Comparison of ENCODE assay signal across 15 cellular contexts in genomic region chr4:105022811-105023667, GRCh38.
A peak's percentile ranks its signal among the peaks of the same experiment; 100 is the strongest.
DNase-seq lines count a peak whose midpoint lies in the region; ATAC-seq, FAIRE-seq and TF ChIP-seq lines count a peak whose summit lies in the region.
"Had no signal": no experiment of that assay in that cellular context is flagged by ENCODE, and none has a peak within 500 bp of the region (broad histone marks: within the 10 kb centered on the region; RNA-seq: fewer than 3 reads in every experiment).

No MANE protein-coding gene starts in this region.

- POLR2A ChIA-PET in PC-3 (lab: Charles Lee; ENCODE audit: unreplicated experiment) (no interaction called here), K562 (lab: Yijun Ruan, JAX) (interaction anchor here (1.0 kb wide), 1 partner anchor 16 kb away, joined by 3 read pairs; no protein-coding TSS in a partner anchor)
- POLR2A ChIA-PET in naive thymus-derived CD4-positive, alpha-beta T cell (lab: Charles Lee): no interaction called here

- H3K9ac ChIP-seq in PC-3 (ENCODE audit: low read length): no peak overlapping the region
- no peak overlapping the region; a peak in 1 of 4 replicates for H3K9ac ChIP-seq in K562 (ENCODE audit: insufficient read depth in 1 of 2, low read depth in 2 of 2, low read length in 2 of 2)
- H3K9ac ChIP-seq: BLaER1 treated with 17β-estradiol and CSF1 and Interleukin-3, amounts not matched to agents 10 nM and 100 nM had no signal

- H3K36me3 Mint-ChIP-seq in naive thymus-derived CD4-positive, alpha-beta T cell: peaks cover 0 to 4% (median 0%) of the 10 kb centered on the region in 5 donors

- H3K79me2 ChIP-seq in PC-3 (ENCODE audit: low read length): no peaks in the 10 kb centered on the region
- no peaks in the 10 kb centered on the region for H3K79me2 ChIP-seq in K562 (ENCODE audit: control insufficient read depth, insufficient read depth, low read length)

- H3F3A ChIP-seq in PC-3 (ENCODE audit: low read length, unreplicated experiment): no peaks in the 10 kb centered on the region

- no peaks in the 10 kb centered on the region for H3K4me1 Mint-ChIP-seq in naive thymus-derived CD4-positive, alpha-beta T cell
- H3K4me1 Mint-ChIP-seq: GM23338 had no signal

- no peaks in the 10 kb centered on the region for H3K9me2 ChIP-seq in PC-3 (replicated peaks; ENCODE audit: low read length)

- H3K4me2 ChIP-seq in PC-3 (ENCODE audit: low read length): 0 out of 2 replicates have a peak overlapping the region, but pooled peaks have one; percentile 24
- H3K4me2 ChIP-seq in K562 (ENCODE audit: insufficient read depth, low read length): peak overlapping the region; percentile 41
- H3K4me2 ChIP-seq: GM23338 had no signal

- H3K9me3 ChIP-seq in PC-3 (ENCODE audit: low read length) (no peaks in the 10 kb centered on the region), K562 (replicated peaks; ENCODE audit: control insufficient read depth, insufficient read depth, low read depth, low read length) (no peaks in the 10 kb centered on the region)
- H3K9me3 ChIP-seq in naive thymus-derived CD4-positive, alpha-beta T cell (ENCODE audit: control insufficient read depth in 2 of 3, low read length in 3 of 3): peaks cover 0 to 8% (median 0%) of the 10 kb centered on the region in 3 experiments

- H3K9me3 Mint-ChIP-seq in naive thymus-derived CD4-positive, alpha-beta T cell: peaks cover 5 to 40% (median 13%) of the 10 kb centered on the region in 11 donors

- H3K9me1 ChIP-seq in K562 (ENCODE audit: control insufficient read depth, insufficient read depth, low read length): no peaks in the 10 kb centered on the region

- BruUV-seq in PC-3 (replicated peaks; lab: Mats Ljungman, UMichigan) (no TSS peak), K562 (replicated peaks; lab: Mats Ljungman, UMichigan) (no TSS peak)

- peak; percentile 96 for DNase-seq in H4 (ENCODE audit: low spot score)
- peak; percentile 84 for DNase-seq in PC-3
- peak in 1 of 4 experiments; percentile 37 for DNase-seq in K562 (ENCODE audit: extremely low read depth in 1 of 4, low spot score in 3 of 4)
- DNase-seq in naive thymus-derived CD4-positive, alpha-beta T cell: no peak
- DNase-seq in stimulated activated CD4-positive, alpha-beta T cell treated with anti-CD3 and anti-CD28 coated beads, Interleukin-12 subunit alpha, Interleukin-12 subunit beta, amount 100 ng/mL, for 4 hours: no peak
- no peak for DNase-seq in effector CD4-positive, alpha-beta T cell
- DNase-seq in stimulated activated CD8-positive, alpha-beta memory T cell treated with anti-CD3 and anti-CD28 coated beads, Interleukin-4, amount 100 ng/mL, for 48 hours: no peak
- DNase-seq: activated T-cell treated with anti-CD3 and anti-CD28 coated beads, Interleukin-2, amount 50 U/mL, for 48 hours; brain microvascular endothelial cell; esophagus squamous epithelium; NCI-H526 treated with DMSO at 0.1 percent for 48 hours; nucleus accumbens had no signal

- H3K27ac Mint-ChIP-seq in naive thymus-derived CD4-positive, alpha-beta T cell: no peak overlapping the region
- H3K27ac Mint-ChIP-seq: GM23338 had no signal

- H3K27me3 Mint-ChIP-seq in naive thymus-derived CD4-positive, alpha-beta T cell: peaks cover 0 to 8% (median 5%) of the 10 kb centered on the region in 5 donors

- intact Hi-C loops in PC-3 (cut with micrococcal nuclease): no loop called here
- intact Hi-C loops in K562 (cut with micrococcal nuclease): no loop called here
- intact Hi-C loops in naive thymus-derived CD4-positive, alpha-beta T cell (cut with micrococcal nuclease): no loop called here

- no peak for TF ChIP-seq POLR2A in K562 (conservative IDR thresholded peaks at IDR 0.05)

- H3K36me3 ChIP-seq in PC-3 (ENCODE audit: low read depth, low read length) (no peaks in the 10 kb centered on the region), K562 (ENCODE audit: control insufficient read depth, insufficient read depth, low read length) (no peaks in the 10 kb centered on the region)
- no peaks in the 10 kb centered on the region for H3K36me3 ChIP-seq in naive thymus-derived CD4-positive, alpha-beta T cell (ENCODE audit: control insufficient read depth in 2 of 3, insufficient read depth in 3 of 3, low read length in 3 of 3)
- H3K36me3 ChIP-seq: BLaER1 treated with 17β-estradiol and CSF1 and Interleukin-3, amounts not matched to agents 10 nM and 100 nM; brain microvascular endothelial cell; esophagus squamous epithelium had no signal

- TF ChIP-seq RAD21 in K562 (CRISPR knock-in tag; conservative IDR thresholded peaks at IDR 0.05 in 1 of 2, IDR thresholded peaks at IDR 0.05 in 1 of 2): no peak

- H3K27ac ChIP-seq in PC-3 (ENCODE audit: low read length): no peak overlapping the region
- H3K27ac ChIP-seq in K562 (ENCODE audit: extremely low read depth, low read depth, low read length): peak overlapping the region; percentile 61; the same call in 1 of the 3 replicates
- no peak overlapping the region for H3K27ac ChIP-seq in naive thymus-derived CD4-positive, alpha-beta T cell (ENCODE audit: low read depth, low read length)
- H3K27ac ChIP-seq: brain microvascular endothelial cell, esophagus squamous epithelium had no signal

- in situ Hi-C loops in K562 (cut with MboI): no loop called here

- no peaks in the 10 kb centered on the region for H3K27me3 ChIP-seq in PC-3 (ENCODE audit: low read length)
- no peaks in the 10 kb centered on the region; a peak in 1 of 5 replicates for H3K27me3 ChIP-seq in K562 (ENCODE audit: control insufficient read depth in 2 of 2, insufficient read depth in 2 of 2, low read length in 2 of 2)
- no peaks in the 10 kb centered on the region for H3K27me3 ChIP-seq in naive thymus-derived CD4-positive, alpha-beta T cell (ENCODE audit: control insufficient read depth in 2 of 2, insufficient read depth in 2 of 2, low read length in 2 of 2)
- H3K27me3 ChIP-seq: BLaER1 treated with 17β-estradiol and CSF1 and Interleukin-3, amounts not matched to agents 10 nM and 100 nM; brain microvascular endothelial cell; esophagus squamous epithelium had no signal

- CTCF ChIA-PET in PC-3 (lab: Charles Lee): no interaction called here
- CTCF ChIA-PET in K562 (lab: Yijun Ruan, JAX; ENCODE audit: low intra/inter-chr PET ratio): no interaction called here
- CTCF ChIA-PET in naive thymus-derived CD4-positive, alpha-beta T cell (lab: Charles Lee): no interaction called here

- H3K4me3 ChIP-seq in PC-3 (ENCODE audit: low read length) (no peak overlapping the region), K562 (no peak overlapping the region; the same call in 1 of the 2 replicates)
- H3K4me3 ChIP-seq in naive thymus-derived CD4-positive, alpha-beta T cell (ENCODE audit: low read length): no peak overlapping the region
- H3K4me3 ChIP-seq: BLaER1 treated with 17β-estradiol and CSF1 and Interleukin-3, amounts not matched to agents 10 nM and 100 nM; esophagus squamous epithelium; GM23338 had no signal

- TF ChIP-seq EP300 in K562 (IDR thresholded peaks at IDR 0.05; ENCODE audit: low read length): no peak

- TF ChIP-seq CTCF in PC-3 (conservative IDR thresholded peaks at IDR 0.05; ENCODE audit: low read depth, low read length): no peak
- TF ChIP-seq CTCF in K562 (IDR thresholded peaks at IDR 0.05 in 2 of 3, conservative IDR thresholded peaks at IDR 0.05 in 1 of 3; ENCODE audit: insufficient read depth in 2 of 3, low read depth in 1 of 3, low read length in 3 of 3): no peak

- H4K20me1 ChIP-seq in PC-3 (ENCODE audit: low read length) (no peaks in the 10 kb centered on the region), K562 (replicated peaks; ENCODE audit: control insufficient read depth, insufficient read depth, low read length) (no peaks in the 10 kb centered on the region)
- H4K20me1 ChIP-seq: BLaER1 treated with 17β-estradiol and CSF1 and Interleukin-3, amounts not matched to agents 10 nM and 100 nM had no signal

- H3K4me1 ChIP-seq in PC-3 (ENCODE audit: insufficient read depth, low read length): peaks cover 6% of the 10 kb centered on the region; the same call in 1 of the 2 replicates
- no peaks in the 10 kb centered on the region; a peak in 1 of 5 replicates for H3K4me1 ChIP-seq in K562 (replicated peaks in 1 of 2; ENCODE audit: control insufficient read depth in 2 of 2, insufficient read depth in 2 of 2, low read length in 2 of 2)
- no peaks in the 10 kb centered on the region for H3K4me1 ChIP-seq in naive thymus-derived CD4-positive, alpha-beta T cell (ENCODE audit: control insufficient read depth in 2 of 2, insufficient read depth in 2 of 2, low read length in 2 of 2)

- no peak overlapping the region for H3K4me3 Mint-ChIP-seq in naive thymus-derived CD4-positive, alpha-beta T cell
- H3K4me3 Mint-ChIP-seq: GM23338 had no signal

- H2AFZ ChIP-seq in PC-3 (ENCODE audit: low read length) (no peak overlapping the region), K562 (ENCODE audit: low read depth, low read length) (peak overlapping the region; percentile 54; the same call in 1 of the 2 replicates)

- ATAC-seq in PC-3 (peak; percentile 96), K562 (peak; percentile 79), HG03039 (IDR thresholded peaks at IDR 0.05; ENCODE audit: unreplicated experiment) (no peak)
- peak; percentile 20 for ATAC-seq in naive thymus-derived CD4-positive, alpha-beta T cell
- ATAC-seq: GM23338 had no signal

- 0% methylated on average over 6 of the region's 6 CpGs for WGBS in K562 (ENCODE audit: insufficient coverage, low coverage, missing lambda C conversion rate)

- no peak for FAIRE-seq in K562 (lab: Jason Lieb, UNC)

TF ChIP-seq in K562, 482 proteins besides CTCF, POLR2A, EP300 and RAD21 (continues in another document):
- TF ChIP-seq MAFG (tag; conservative IDR thresholded peaks at IDR 0.05): peak; percentile 67
- 0 out of 2 replicates have a peak, but pooled peaks have one; percentile 15 for TF ChIP-seq LEF1 (IDR thresholded peaks at IDR 0.05)
- TF ChIP-seq ADNP (tag; IDR thresholded peaks at IDR 0.05): peak; percentile 1; the same call in 1 of the 2 replicates
- TF ChIP-seq GMEB1 (CRISPR knock-in tag; IDR thresholded peaks at IDR 0.05): no peak
- TF ChIP-seq CHD2 (IDR thresholded peaks at IDR 0.05; ENCODE audit: low read depth, low read length): no peak
- TF ChIP-seq CEBPB (tag; IDR thresholded peaks at IDR 0.05): peak; percentile 84
- 0 out of 2 replicates have a peak, but pooled peaks have one; percentile 23 for TF ChIP-seq ETV1 (tag; conservative IDR thresholded peaks at IDR 0.05; ENCODE audit: low read depth)
- peak; percentile 38; the same call in 1 of the 2 replicates for TF ChIP-seq ZKSCAN8 (CRISPR knock-in tag; IDR thresholded peaks at IDR 0.05)
- TF ChIP-seq ZFP1 (CRISPR knock-in tag; IDR thresholded peaks at IDR 0.05): no peak

Comparison
In these comparisons a context has a peak if more than half of its experiments do, and no peak if none do; other contexts are left out.
1. DNase-seq: peak in H4 (single experiment) and PC-3 (single experiment); none in naive thymus-derived CD4-positive, alpha-beta T cell (0 of 9), stimulated activated CD4-positive, alpha-beta T cell treated with anti-CD3 and anti-CD28 coated beads, Interleukin-12 subunit alpha, Interleukin-12 subunit beta, amount 100 ng/mL, for 4 hours (single experiment), effector CD4-positive, alpha-beta T cell (single experiment) and stimulated activated CD8-positive, alpha-beta memory T cell treated with anti-CD3 and anti-CD28 coated beads, Interleukin-4, amount 100 ng/mL, for 48 hours (single experiment).